Comparison of ENCODE assay signal across 1 cellular context in the genomic region with DNA sequence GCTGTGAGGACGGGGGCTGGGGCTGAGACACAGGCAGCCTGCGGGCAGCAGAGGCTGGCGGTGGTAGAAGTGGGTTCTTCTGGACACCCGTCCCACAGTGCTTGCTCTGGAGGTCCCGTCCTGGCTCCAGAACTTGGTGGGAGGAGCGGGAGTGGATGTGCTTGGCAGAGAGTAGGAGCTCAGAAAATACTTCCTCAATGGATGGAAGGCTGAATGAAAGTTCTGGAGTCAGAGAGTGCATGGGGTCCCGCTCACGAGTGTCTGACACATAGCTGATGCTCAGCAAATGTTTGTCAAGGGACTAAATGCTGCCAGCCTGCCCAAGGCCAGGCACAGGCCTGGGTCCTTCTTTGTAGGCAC.
TF ChIP-seq lines count a peak whose summit lies in the region.

No MANE protein-coding gene starts in this region.

TF ChIP-seq in H1, 55 proteins besides CTCF, POLR2A, EP300 and RAD21:
- no peak for TF ChIP-seq TAF7 (optimal IDR thresholded peaks at IDR 0.05; ENCODE audit: borderline replicate concordance, low read depth, low read length)
- TF ChIP-seq, protein P1, sequence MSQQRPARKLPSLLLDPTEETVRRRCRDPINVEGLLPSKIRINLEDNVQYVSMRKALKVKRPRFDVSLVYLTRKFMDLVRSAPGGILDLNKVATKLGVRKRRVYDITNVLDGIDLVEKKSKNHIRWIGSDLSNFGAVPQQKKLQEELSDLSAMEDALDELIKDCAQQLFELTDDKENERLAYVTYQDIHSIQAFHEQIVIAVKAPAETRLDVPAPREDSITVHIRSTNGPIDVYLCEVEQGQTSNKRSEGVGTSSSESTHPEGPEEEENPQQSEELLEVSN (IDR thresholded peaks at IDR 0.05) = no peak
- no peak for TF ChIP-seq NRF1 (IDR thresholded peaks at IDR 0.05; ENCODE audit: low read depth, low read length)
- TF ChIP-seq ASH2L (IDR thresholded peaks at IDR 0.05; ENCODE audit: low read length) = no peak
- TF ChIP-seq MAFK (IDR thresholded peaks at IDR 0.05; ENCODE audit: low read depth, low read length) = no peak
- TF ChIP-seq CBX8 (IDR thresholded peaks at IDR 0.05; ENCODE audit: borderline replicate concordance, low read depth, low read length) = no peak
- TF ChIP-seq NANOG (IDR thresholded peaks at IDR 0.05; ENCODE audit: insufficient read depth, low read depth, low read length, poor library complexity, severe bottlenecking) = no peak
TF ChIP-seq in H1: peak in this region for 0.
